Comparison of ENCODE assay signal across 15 cellular contexts in the genomic region with DNA sequence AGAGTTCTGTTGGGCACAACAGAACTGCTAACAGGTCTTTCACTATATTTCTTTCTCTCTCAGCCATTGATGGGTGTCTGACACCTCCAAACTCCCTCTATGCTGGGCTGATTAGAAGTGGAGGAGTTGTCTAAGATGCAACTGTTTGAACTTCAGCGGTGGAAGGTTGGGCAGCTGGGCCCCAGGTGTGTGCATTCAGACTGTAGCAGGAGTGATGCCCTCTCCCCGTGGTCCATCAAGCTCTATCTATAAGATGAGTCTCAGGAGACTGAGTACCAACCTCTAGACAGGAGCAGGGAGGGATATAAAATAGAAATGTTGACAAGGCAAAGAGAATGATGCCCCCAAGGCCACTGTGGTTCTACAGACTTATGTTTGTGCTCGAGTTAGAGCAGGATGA. TPM values are rescaled to one million over a fixed set of nuclear protein-coding genes. Genes with fewer than 3 reads are reported as not detected.
DNase-seq lines count a peak whose midpoint lies in the region; ATAC-seq, FAIRE-seq and TF ChIP-seq lines count a peak whose summit lies in the region.
"Had no signal": no experiment of that assay in that cellular context is flagged by ENCODE, and none has a peak within 500 bp of the region (broad histone marks: within the 10 kb centered on the region; RNA-seq: fewer than 3 reads in every experiment).

No MANE protein-coding gene starts in this region.

- peak overlapping the region; percentile 58 for H3K4me3 ChIP-seq in OCI-LY7 (ENCODE audit: low read depth, low read length, poor library complexity, severe bottlenecking)
- H3K4me3 ChIP-seq in small intestine (ENCODE audit: low read depth in 1 of 2, low read length in 2 of 2), result no peak overlapping the region
- H3K4me3 ChIP-seq: tibial artery had no signal

- H3K27me3 Mint-ChIP-seq in T-helper 1 cell treated with Interleukin-12 subunit alpha and Interleukin-12 subunit beta and Interleukin-4 antibody, amounts not matched to agents 30 μg/mL and 1 μg/mL, for 36 hours (ENCODE audit: low read depth), result no peaks in the 10 kb centered on the region
- no peaks in the 10 kb centered on the region for H3K27me3 Mint-ChIP-seq in central memory CD8-positive, alpha-beta T cell

- H3K9me3 ChIP-seq in OCI-LY7 (ENCODE audit: low read length), result peaks cover 11% of the 10 kb centered on the region
- H3K9me3 ChIP-seq in small intestine (ENCODE audit: control insufficient read depth, low read depth), result no peaks in the 10 kb centered on the region

- H3K4me1 Mint-ChIP-seq in T-helper 1 cell treated with Interleukin-12 subunit alpha and Interleukin-12 subunit beta and Interleukin-4 antibody, amounts not matched to agents 30 μg/mL and 1 μg/mL, for 36 hours (ENCODE audit: low read depth), result peaks cover 75% of the 10 kb centered on the region
- peaks cover 60% of the 10 kb centered on the region for H3K4me1 Mint-ChIP-seq in central memory CD8-positive, alpha-beta T cell

- H3K4me1 ChIP-seq in OCI-LY7 (ENCODE audit: insufficient read depth, low read length, poor library complexity, severe bottlenecking), result peaks cover 75% of the 10 kb centered on the region
- H3K4me1 ChIP-seq in small intestine (ENCODE audit: control insufficient read depth in 2 of 2, insufficient read depth in 1 of 2, low read depth in 1 of 2, low read length in 1 of 2), result peaks cover 0 to 5% of the 10 kb centered on the region in 2 donors
- H3K4me1 ChIP-seq: tibial artery had no signal

- H3K4me3 Mint-ChIP-seq in T-helper 1 cell treated with Interleukin-12 subunit alpha and Interleukin-12 subunit beta and Interleukin-4 antibody, amounts not matched to agents 30 μg/mL and 1 μg/mL, for 36 hours, result peak overlapping the region; percentile 70
- H3K4me3 Mint-ChIP-seq in central memory CD8-positive, alpha-beta T cell, result peak overlapping the region; percentile 54

- peak overlapping the region; percentile 88 for H3K4me2 ChIP-seq in OCI-LY7 (ENCODE audit: low read length)

- TF ChIP-seq CTCF in OCI-LY7 (conservative IDR thresholded peaks at IDR 0.05; ENCODE audit: low read length), result no peak

- no peaks in the 10 kb centered on the region for H4K20me1 ChIP-seq in OCI-LY7 (ENCODE audit: insufficient read depth, low read length)

- no peaks in the 10 kb centered on the region for H3K9me2 ChIP-seq in OCI-LY7 (ENCODE audit: insufficient read depth, low read length)

- peak overlapping the region; percentile 90 for H3K27ac ChIP-seq in OCI-LY7 (ENCODE audit: low read depth, low read length, poor library complexity, severe bottlenecking)
- H3K27ac ChIP-seq in small intestine (ENCODE audit: low read depth in 1 of 2, low read length in 1 of 2), result peak overlapping the region; percentile 62 to 88
- H3K27ac ChIP-seq: tibial artery, WERI-Rb-1 had no signal

- peak overlapping the region; percentile 91 for H3K27ac Mint-ChIP-seq in T-helper 1 cell treated with Interleukin-12 subunit alpha and Interleukin-12 subunit beta and Interleukin-4 antibody, amounts not matched to agents 30 μg/mL and 1 μg/mL, for 36 hours
- H3K27ac Mint-ChIP-seq in central memory CD8-positive, alpha-beta T cell (ENCODE audit: low read depth), result peak overlapping the region; percentile 98

- POLR2A ChIA-PET in OCI-LY7 (lab: Charles Lee), result interaction anchor here (0.9 to 4.3 kb wide), 20 partner anchors 8 to 328 kb away, joined by 3 to 48 read pairs (median 4); partner anchors contain the start of gene RHOH

- CTCF ChIA-PET in OCI-LY7 (lab: Charles Lee; ENCODE audit: unreplicated experiment), result interaction anchor here (1.1 to 2.2 kb wide), 6 partner anchors 10 to 155 kb away, joined by 3 to 8 read pairs (median 4); no protein-coding TSS in a partner anchor

- peak overlapping the region; percentile 52; the same call in 1 of the 2 replicates for H2AFZ ChIP-seq in OCI-LY7 (ENCODE audit: low read length)

- DNase-seq in T-helper 1 cell (no peak), OCI-LY7 (ENCODE audit: low spot score) (peak; percentile 60), small intestine (no peak), NCI-H2081 treated with DMSO at 0.1 percent for 48 hours (lab: John Stamatoyannopoulos, UW) (no peak)
- no peak for DNase-seq in central memory CD8-positive, alpha-beta T cell (ENCODE audit: low spot score in 2 of 2)
- DNase-seq: 8988T, left cardiac atrium, NCI-H1436 treated with DMSO at 0.1 percent for 48 hours, NCI-H524, WERI-Rb-1 had no signal

- peaks cover 4% of the 10 kb centered on the region; the same call in 1 of the 2 replicates for H3K79me2 ChIP-seq in OCI-LY7 (ENCODE audit: insufficient read depth, low read depth, low read length)

- FAIRE-seq in small intestine (lab: Jason Lieb, UNC), result no peak

- peaks cover 10% of the 10 kb centered on the region for H3K9me3 Mint-ChIP-seq in T-helper 1 cell treated with Interleukin-12 subunit alpha and Interleukin-12 subunit beta and Interleukin-4 antibody, amounts not matched to agents 30 μg/mL and 1 μg/mL, for 36 hours
- H3K9me3 Mint-ChIP-seq in central memory CD8-positive, alpha-beta T cell, result no peaks in the 10 kb centered on the region

- no peaks in the 10 kb centered on the region for H3K27me3 ChIP-seq in small intestine (ENCODE audit: control insufficient read depth in 2 of 2, insufficient read depth in 2 of 2, low read length in 2 of 2)

- H3K36me3 Mint-ChIP-seq in T-helper 1 cell treated with Interleukin-12 subunit alpha and Interleukin-12 subunit beta and Interleukin-4 antibody, amounts not matched to agents 30 μg/mL and 1 μg/mL, for 36 hours (ENCODE audit: low read depth), result peaks cover 14% of the 10 kb centered on the region
- H3K36me3 Mint-ChIP-seq in central memory CD8-positive, alpha-beta T cell (ENCODE audit: insufficient read depth), result peaks cover 25% of the 10 kb centered on the region

- intact Hi-C loops in OCI-LY7 (cut with micrococcal nuclease; ENCODE audit: unreplicated experiment), result loop anchor here (1.0 to 10.0 kb wide), 6 partner anchors 62 to 782 kb away; partner anchors contain the start of genes PDS5A, UBE2K and UGDH

- ATAC-seq in central memory CD8-positive, alpha-beta T cell (replicated peaks; ENCODE audit: extremely low read depth, poor library complexity, severe bottlenecking), result no peak
- ATAC-seq in HG03108 (IDR thresholded peaks at IDR 0.05; ENCODE audit: unreplicated experiment) (no peak), HG02840 (IDR thresholded peaks at IDR 0.05; ENCODE audit: low FRiP score, unreplicated experiment) (no peak)

- H3K36me3 ChIP-seq in OCI-LY7 (ENCODE audit: insufficient read depth, low read length) (no peaks in the 10 kb centered on the region; the same call in 1 of the 2 replicates), small intestine (ENCODE audit: control insufficient read depth in 2 of 2, insufficient read depth in 2 of 2, low read length in 2 of 2) (no peaks in the 10 kb centered on the region)
- H3K36me3 ChIP-seq: tibial artery, WERI-Rb-1 had no signal

- TSS peak; percentile 61 for BruUV-seq in OCI-LY7 (replicated peaks; lab: Mats Ljungman, UMichigan)

- WGBS in small intestine, 3 donors, result 51 to 82% (median 64%) methylated on average over 3 of the region's 3 CpGs

RNA-seq across cellular contexts. Expression of gene CHRNA9, which starts 28.1 kb away (rescaled TPM):
- not detected in 2 replicates for total RNA-seq in OCI-LY7 (2014; rRNA removed; shearing (Covaris generic))
- not detected in 2 replicates for total RNA-seq in OCI-LY7 (2022)
- polyA plus RNA-seq in small intestine, result under 1 TPM in 1 of 3 donors, not detected in 2; 0.01 TPM
- total RNA-seq: left cardiac atrium, skeletal muscle tissue had no signal
